In genomic region chr3:51682526-51682925, GRCh38 we compare ENCODE assay signal across 14 cellular contexts.
A peak's percentile ranks its signal among the peaks of the same experiment; 100 is the strongest.
DNase-seq lines count a peak whose midpoint lies in the region; ATAC-seq and TF ChIP-seq lines count a peak whose summit lies in the region.
"Had no signal": no experiment of that assay in that cellular context is flagged by ENCODE, and none has a peak within 500 bp of the region (broad histone marks: within the 10 kb centered on the region; RNA-seq: fewer than 3 reads in every experiment).

No MANE protein-coding gene starts in this region.

- ATAC-seq in stimulated activated effector memory CD8-positive, alpha-beta T cell treated with anti-CD3 and anti-CD28 coated beads, Interleukin-12 subunit alpha, Interleukin-12 subunit beta, amount 100 ng/mL, for 72 hours = no peak
- ATAC-seq in HG02678 (IDR thresholded peaks at IDR 0.05; ENCODE audit: unreplicated experiment) = no peak

- peaks cover 7% of the 10 kb centered on the region for H3K36me3 ChIP-seq in effector memory CD4-positive, alpha-beta T cell (ENCODE audit: control insufficient read depth, insufficient read depth, low read length)

- no peak for DNase-seq in activated naive CD4-positive, alpha-beta T cell treated with anti-CD3 and anti-CD28 coated beads, Interleukin-2, amount 10 ng/mL, durations not matched to agents 7 days and 5 days
- no peak for DNase-seq in activated naive CD4-positive, alpha-beta T cell (lab: John Stamatoyannopoulos, UW)
- DNase-seq in NB4 (ENCODE audit: low read depth) = peak; percentile 47
- DNase-seq in effector memory CD4-positive, alpha-beta T cell = no peak
- DNase-seq in stimulated activated effector memory CD8-positive, alpha-beta T cell treated with anti-CD3 and anti-CD28 coated beads, Interleukin-12 subunit alpha, Interleukin-12 subunit beta, amount 100 ng/mL, for 72 hours (ENCODE audit: low spot score in 2 of 2) = no peak
- no peak for DNase-seq in MV-4-11 (lab: John Stamatoyannopoulos, UW)
- DNase-seq: NCI-H2081 treated with DMSO at 0.1 percent for 48 hours, NCI-H446 treated with DMSO at 0.1 percent for 48 hours had no signal

- H3K27me3 ChIP-seq in effector memory CD4-positive, alpha-beta T cell (replicated peaks; ENCODE audit: control insufficient read depth, insufficient read depth, low read length, poor library complexity, severe bottlenecking) = no peaks in the 10 kb centered on the region
- H3K27me3 ChIP-seq: adrenal gland, Peyer's patch, suprapubic skin had no signal

- peaks cover 99% of the 10 kb centered on the region for H3K4me1 Mint-ChIP-seq in activated naive CD4-positive, alpha-beta T cell treated with anti-CD3 and anti-CD28 coated beads, Interleukin-2, amount 10 ng/mL, durations not matched to agents 7 days and 5 days
- peaks cover 97% of the 10 kb centered on the region for H3K4me1 Mint-ChIP-seq in stimulated activated effector memory CD8-positive, alpha-beta T cell treated with anti-CD3 and anti-CD28 coated beads, Interleukin-12 subunit alpha, Interleukin-12 subunit beta, amount 100 ng/mL, for 72 hours

- H3K4me3 ChIP-seq in NB4 (ENCODE audit: low read depth, low read length) = peak overlapping the region; percentile 33
- H3K4me3 ChIP-seq in effector memory CD4-positive, alpha-beta T cell (ENCODE audit: insufficient read depth, low read depth, low read length, poor library complexity, severe bottlenecking) = no peak overlapping the region
- H3K4me3 ChIP-seq: adrenal gland, GM23248, psoas muscle, suprapubic skin had no signal

- no peaks in the 10 kb centered on the region for H3K9me3 Mint-ChIP-seq in activated naive CD4-positive, alpha-beta T cell treated with anti-CD3 and anti-CD28 coated beads, Interleukin-2, amount 10 ng/mL, durations not matched to agents 7 days and 5 days
- H3K9me3 Mint-ChIP-seq in stimulated activated effector memory CD8-positive, alpha-beta T cell treated with anti-CD3 and anti-CD28 coated beads, Interleukin-12 subunit alpha, Interleukin-12 subunit beta, amount 100 ng/mL, for 72 hours = no peaks in the 10 kb centered on the region

- H3K27ac ChIP-seq in effector memory CD4-positive, alpha-beta T cell (ENCODE audit: insufficient read depth, low read length, poor library complexity, severe bottlenecking) = peak overlapping the region; percentile 55
- H3K27ac ChIP-seq: suprapubic skin had no signal

- H3K4me3 Mint-ChIP-seq in activated naive CD4-positive, alpha-beta T cell treated with anti-CD3 and anti-CD28 coated beads, Interleukin-2, amount 10 ng/mL, durations not matched to agents 7 days and 5 days = peak overlapping the region; percentile 52
- H3K4me3 Mint-ChIP-seq in stimulated activated effector memory CD8-positive, alpha-beta T cell treated with anti-CD3 and anti-CD28 coated beads, Interleukin-12 subunit alpha, Interleukin-12 subunit beta, amount 100 ng/mL, for 72 hours = peak overlapping the region; percentile 63

- no peaks in the 10 kb centered on the region for H3K9me3 ChIP-seq in effector memory CD4-positive, alpha-beta T cell (ENCODE audit: control insufficient read depth, low read length)
- H3K9me3 ChIP-seq: adrenal gland, Peyer's patch, psoas muscle, suprapubic skin had no signal

- H3K27ac Mint-ChIP-seq in activated naive CD4-positive, alpha-beta T cell treated with anti-CD3 and anti-CD28 coated beads, Interleukin-2, amount 10 ng/mL, durations not matched to agents 7 days and 5 days = no peak overlapping the region
- peak overlapping the region; percentile 93 for H3K27ac Mint-ChIP-seq in stimulated activated effector memory CD8-positive, alpha-beta T cell treated with anti-CD3 and anti-CD28 coated beads, Interleukin-12 subunit alpha, Interleukin-12 subunit beta, amount 100 ng/mL, for 72 hours

- peaks cover 84% of the 10 kb centered on the region for H3K4me1 ChIP-seq in effector memory CD4-positive, alpha-beta T cell (ENCODE audit: control insufficient read depth, insufficient read depth, low read length, poor library complexity, severe bottlenecking)

- H3K27me3 Mint-ChIP-seq in activated naive CD4-positive, alpha-beta T cell treated with anti-CD3 and anti-CD28 coated beads, Interleukin-2, amount 10 ng/mL, durations not matched to agents 7 days and 5 days = no peaks in the 10 kb centered on the region

- TF ChIP-seq CTCF in NB4 (IDR thresholded peaks at IDR 0.05; ENCODE audit: low read depth, low read length) = no peak

- H3K36me3 Mint-ChIP-seq in activated naive CD4-positive, alpha-beta T cell treated with anti-CD3 and anti-CD28 coated beads, Interleukin-2, amount 10 ng/mL, durations not matched to agents 7 days and 5 days = peaks cover 69% of the 10 kb centered on the region
- peaks cover 42% of the 10 kb centered on the region for H3K36me3 Mint-ChIP-seq in stimulated activated effector memory CD8-positive, alpha-beta T cell treated with anti-CD3 and anti-CD28 coated beads, Interleukin-12 subunit alpha, Interleukin-12 subunit beta, amount 100 ng/mL, for 72 hours

- no peak for TF ChIP-seq POLR2A in NB4 (IDR thresholded peaks at IDR 0.05; ENCODE audit: extremely low read depth, insufficient read length)

- CTCF ChIA-PET in activated naive CD4-positive, alpha-beta T cell treated with anti-CD3 and anti-CD28 coated beads, Interleukin-2, amount 10 ng/mL, durations not matched to agents 7 days and 5 days (lab: Charles Lee) = interaction anchor here (0.6 to 6.1 kb wide), 29 partner anchors 9 to 295 kb away, joined by 3 to 123 read pairs (median 4); partner anchors contain the start of genes DCAF1, RBM15B and TEX264
